ENCODE assay signal across 1 cellular context in the genomic region with DNA sequence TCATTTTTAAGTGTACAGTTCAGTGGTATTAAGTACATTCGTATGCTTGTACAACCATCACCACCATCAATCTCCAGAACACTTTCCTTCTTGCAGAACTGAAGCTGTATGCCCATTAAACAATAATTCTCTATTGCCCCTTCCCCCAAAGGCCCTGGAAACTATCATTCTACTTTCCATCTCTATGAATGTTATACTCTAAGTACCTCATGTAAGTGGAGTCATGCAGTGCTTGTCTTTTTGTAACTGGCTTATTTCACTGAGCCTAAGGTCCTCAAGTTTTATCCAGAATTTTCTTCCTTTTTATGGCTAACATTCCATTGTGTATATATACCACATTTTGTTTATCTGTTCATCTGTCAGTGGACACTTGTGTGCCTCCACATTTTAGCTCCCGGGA.
TF ChIP-seq lines count a peak whose summit lies in the region.

No MANE protein-coding gene starts in this region.

TF ChIP-seq in IMR-90, 13 proteins besides CTCF, POLR2A, EP300 and RAD21 (continued from another document):
- TF ChIP-seq RCOR1 (IDR thresholded peaks at IDR 0.05; ENCODE audit: insufficient replicate concordance, low read length) (no peak), NFE2L2 (IDR thresholded peaks at IDR 0.05; ENCODE audit: low read depth, low read length) (no peak), RFX5 (IDR thresholded peaks at IDR 0.05; ENCODE audit: low read depth, low read length) (no peak), MAZ (IDR thresholded peaks at IDR 0.05; ENCODE audit: borderline replicate concordance, low read depth, low read length) (no peak), BHLHE40 (IDR thresholded peaks at IDR 0.05; ENCODE audit: low read depth, low read length) (no peak), MAFK (IDR thresholded peaks at IDR 0.05; ENCODE audit: low read depth, low read length) (no peak), MXI1 (IDR thresholded peaks at IDR 0.05; ENCODE audit: borderline replicate concordance, low read depth, low read length) (no peak)
- TF ChIP-seq, protein P1, sequence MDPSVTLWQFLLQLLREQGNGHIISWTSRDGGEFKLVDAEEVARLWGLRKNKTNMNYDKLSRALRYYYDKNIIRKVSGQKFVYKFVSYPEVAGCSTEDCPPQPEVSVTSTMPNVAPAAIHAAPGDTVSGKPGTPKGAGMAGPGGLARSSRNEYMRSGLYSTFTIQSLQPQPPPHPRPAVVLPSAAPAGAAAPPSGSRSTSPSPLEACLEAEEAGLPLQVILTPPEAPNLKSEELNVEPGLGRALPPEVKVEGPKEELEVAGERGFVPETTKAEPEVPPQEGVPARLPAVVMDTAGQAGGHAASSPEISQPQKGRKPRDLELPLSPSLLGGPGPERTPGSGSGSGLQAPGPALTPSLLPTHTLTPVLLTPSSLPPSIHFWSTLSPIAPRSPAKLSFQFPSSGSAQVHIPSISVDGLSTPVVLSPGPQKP (IDR thresholded peaks at IDR 0.05; ENCODE audit: borderline replicate concordance, low read depth, low read length), result no peak
- TF ChIP-seq, protein P2, sequence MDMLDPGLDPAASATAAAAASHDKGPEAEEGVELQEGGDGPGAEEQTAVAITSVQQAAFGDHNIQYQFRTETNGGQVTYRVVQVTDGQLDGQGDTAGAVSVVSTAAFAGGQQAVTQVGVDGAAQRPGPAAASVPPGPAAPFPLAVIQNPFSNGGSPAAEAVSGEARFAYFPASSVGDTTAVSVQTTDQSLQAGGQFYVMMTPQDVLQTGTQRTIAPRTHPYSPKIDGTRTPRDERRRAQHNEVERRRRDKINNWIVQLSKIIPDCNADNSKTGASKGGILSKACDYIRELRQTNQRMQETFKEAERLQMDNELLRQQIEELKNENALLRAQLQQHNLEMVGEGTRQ (IDR thresholded peaks at IDR 0.05; ENCODE audit: low read depth, low read length), result no peak
TF ChIP-seq in IMR-90: peak in this region for 0.
